10 cellular contexts compared by ENCODE assay signal in the genomic region with DNA sequence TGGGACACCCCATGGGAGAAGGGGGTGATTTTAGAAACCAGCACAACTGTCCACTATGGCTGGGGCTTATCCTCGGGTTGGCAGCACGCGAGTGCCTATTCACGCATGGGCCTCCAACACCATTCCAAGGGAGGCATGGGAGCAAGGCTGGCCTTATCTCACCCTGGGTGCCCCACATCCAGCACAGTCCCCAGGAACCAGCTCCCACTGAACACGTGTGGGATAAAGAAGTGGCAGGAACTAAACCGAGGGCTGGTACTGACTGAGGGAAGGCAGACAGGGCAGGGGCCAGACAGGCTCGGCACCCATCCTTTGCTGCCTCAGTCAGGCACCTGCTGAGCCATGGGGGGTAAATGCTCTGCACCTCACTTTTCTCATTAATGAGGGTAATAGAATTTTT. TPM values are rescaled to one million over a fixed set of nuclear protein-coding genes. Genes with fewer than 3 reads are reported as not detected.
DNase-seq lines count a peak whose midpoint lies in the region; TF ChIP-seq lines count a peak whose summit lies in the region.
"Had no signal": no experiment of that assay in that cellular context is flagged by ENCODE, and none has a peak within 500 bp of the region (broad histone marks: within the 10 kb centered on the region; RNA-seq: fewer than 3 reads in every experiment).

No MANE protein-coding gene starts in this region.

- H3T11ph ChIP-seq in H9 (ENCODE audit: low read length): no peak overlapping the region

- H3K9ac ChIP-seq in H9 (ENCODE audit: extremely low read depth, insufficient read length, low read length) (no peak overlapping the region), mesenchymal stem cell (ENCODE audit: low read length) (peak overlapping the region; percentile 52), endodermal cell (ENCODE audit: extremely low read depth, low read length, poor library complexity, severe bottlenecking) (no peak overlapping the region)

- H2BK15ac ChIP-seq in H9 (ENCODE audit: low read depth, low read length) (no peak overlapping the region), mesenchymal stem cell (ENCODE audit: low read depth, poor library complexity, severe bottlenecking) (no peak overlapping the region)

- no peak overlapping the region for H3K56ac ChIP-seq in H9 (ENCODE audit: insufficient read length, low read depth, low read length)

- peaks cover 3 to 23% (median 7%) of the 10 kb centered on the region in 3 experiments; a peak in 5 of 7 replicates for H3K36me3 Mint-ChIP-seq in H9 (ENCODE audit: insufficient read depth in 1 of 3, low read depth in 3 of 3)
- peaks cover 3% of the 10 kb centered on the region for H3K36me3 Mint-ChIP-seq in type B pancreatic cell
- H3K36me3 Mint-ChIP-seq in endodermal cell (ENCODE audit: low read depth): no peaks in the 10 kb centered on the region

- no peaks in the 10 kb centered on the region for H3K79me2 ChIP-seq in H9 (ENCODE audit: insufficient read depth, low read length)

- H3K27me3 ChIP-seq in H9 (ENCODE audit: insufficient read depth, low read length): no peaks in the 10 kb centered on the region
- no peaks in the 10 kb centered on the region for H3K27me3 ChIP-seq in SJSA1 (replicated peaks)
- H3K27me3 ChIP-seq in mesenchymal stem cell (ENCODE audit: control insufficient read depth in 1 of 2, insufficient read depth in 1 of 2, low read length in 2 of 2): no peaks in the 10 kb centered on the region
- H3K27me3 ChIP-seq in endodermal cell (ENCODE audit: control insufficient read depth, insufficient read depth, low read length, poor library complexity, severe bottlenecking): no peaks in the 10 kb centered on the region

- H3K36me3 ChIP-seq in SJSA1: no peaks in the 10 kb centered on the region
- H3K36me3 ChIP-seq in mesenchymal stem cell (ENCODE audit: control insufficient read depth in 1 of 2, insufficient read depth in 2 of 2, low read depth in 1 of 2, low read length in 2 of 2): no peaks in the 10 kb centered on the region
- H3K36me3 ChIP-seq in endodermal cell (ENCODE audit: control insufficient read depth, insufficient read depth, low read length): no peaks in the 10 kb centered on the region

- H3K4me3 Mint-ChIP-seq in H9 (no peak overlapping the region), type B pancreatic cell (no peak overlapping the region), endodermal cell (no peak overlapping the region)

- H3K9me3 ChIP-seq in H9 (ENCODE audit: control insufficient read depth, low read depth, low read length) (no peaks in the 10 kb centered on the region), SJSA1 (replicated peaks) (no peaks in the 10 kb centered on the region), mesenchymal stem cell (ENCODE audit: control insufficient read depth, low read length) (no peaks in the 10 kb centered on the region), endodermal cell (ENCODE audit: control insufficient read depth, low read length) (no peaks in the 10 kb centered on the region)

- H4K20me1 ChIP-seq in H9 (ENCODE audit: control insufficient read depth, insufficient read depth, insufficient read length): no peaks in the 10 kb centered on the region

- peak overlapping the region; percentile 72 for H4K91ac ChIP-seq in H9 (ENCODE audit: insufficient read length, low read depth, low read length)
- peak overlapping the region; percentile 25 for H4K91ac ChIP-seq in mesenchymal stem cell (ENCODE audit: low read length)

- H3K9me3 Mint-ChIP-seq in H9: peaks cover 14 to 17% of the 10 kb centered on the region in 2 experiments
- H3K9me3 Mint-ChIP-seq in type B pancreatic cell: peaks cover 17% of the 10 kb centered on the region
- H3K9me3 Mint-ChIP-seq in endodermal cell: peaks cover 8% of the 10 kb centered on the region

- H3K4me1 Mint-ChIP-seq in H9: peaks cover 33 to 36% of the 10 kb centered on the region in 2 experiments
- H3K4me1 Mint-ChIP-seq in type B pancreatic cell (ENCODE audit: unreplicated experiment): peaks cover 22% of the 10 kb centered on the region
- peaks cover 11% of the 10 kb centered on the region for H3K4me1 Mint-ChIP-seq in endodermal cell

- H2AFZ ChIP-seq in H9 (ENCODE audit: low read length) (no peak overlapping the region), mesenchymal stem cell (ENCODE audit: low read depth, low read length) (no peak overlapping the region)

- no peaks in the 10 kb centered on the region for H3K23me2 ChIP-seq in H9 (ENCODE audit: insufficient read length, low read depth, low read length, poor library complexity, severe bottlenecking)

- no peak overlapping the region for H3K14ac ChIP-seq in H9 (ENCODE audit: insufficient read depth, low read length)
- H3K14ac ChIP-seq in mesenchymal stem cell (ENCODE audit: low read length in 2 of 2): peak overlapping the region in 1 of 2 experiments; percentile 3

- H2BK120ac ChIP-seq in H9 (ENCODE audit: low read depth, low read length, poor library complexity, severe bottlenecking) (no peak overlapping the region), mesenchymal stem cell (ENCODE audit: low read depth, low read length) (no peak overlapping the region)

- H2BK5ac ChIP-seq in H9 (ENCODE audit: insufficient read length, low read length) (no peak overlapping the region), mesenchymal stem cell (ENCODE audit: low read depth, low read length, poor library complexity, severe bottlenecking) (no peak overlapping the region)

- H3K27ac ChIP-seq in H9 (ENCODE audit: insufficient read length, low read depth, low read length) (no peak overlapping the region), SJSA1 (peak overlapping the region; percentile 71; the same call in 1 of the 2 replicates), mesenchymal stem cell (ENCODE audit: low read length, poor library complexity, severe bottlenecking) (no peak overlapping the region), endodermal cell (ENCODE audit: low read depth, low read length) (no peak overlapping the region)

- H4K8ac ChIP-seq in H9 (replicated peaks; ENCODE audit: insufficient read length, low read depth, low read length) (no peak overlapping the region), mesenchymal stem cell (ENCODE audit: low read length) (no peak overlapping the region)

- no peak overlapping the region for H4K5ac ChIP-seq in H9 (ENCODE audit: insufficient read length, low read depth, low read length)

- DNase-seq in H9 (no peak), SJSA1 (ENCODE audit: low read depth in 1 of 2, low spot score in 2 of 2) (no peak), mesenchymal stem cell (no peak), type B pancreatic cell (ENCODE audit: extremely low spot score, unreplicated experiment) (no peak), endodermal cell (no peak), DMS 273 treated with DMSO at 0.1 percent for 48 hours (lab: John Stamatoyannopoulos, UW) (no peak), HPDE6-E6E7 (ENCODE audit: extremely low spot score) (no peak)
- DNase-seq: NCI-H2107; NK-92 treated with Interleukin-12 subunit alpha and Interleukin-12 subunit beta, amount 100 ng/mL, for 24 hours had no signal

- H3K4ac ChIP-seq in H9 (ENCODE audit: low read depth, low read length) (no peak overlapping the region), mesenchymal stem cell (ENCODE audit: low read depth in 1 of 2, low read length in 2 of 2) (no peak overlapping the region)

- H3K27ac Mint-ChIP-seq in H9 (no peak overlapping the region; a peak in 1 of 7 replicates), type B pancreatic cell (peak overlapping the region; percentile 70), endodermal cell (no peak overlapping the region)

- H2BK12ac ChIP-seq in H9 (ENCODE audit: insufficient read length, low read depth, low read length) (no peak overlapping the region), mesenchymal stem cell (ENCODE audit: low read length in 2 of 2) (no peak overlapping the region)

- H2AK5ac ChIP-seq in H9 (ENCODE audit: insufficient read length, low read length) (no peak overlapping the region), mesenchymal stem cell (ENCODE audit: low read length, severe bottlenecking) (peak overlapping the region; percentile 14)

- no peaks in the 10 kb centered on the region for H3K79me1 ChIP-seq in H9 (ENCODE audit: insufficient read depth, low read depth, low read length, poor library complexity, severe bottlenecking)
- H3K79me1 ChIP-seq in mesenchymal stem cell (replicated peaks; ENCODE audit: low read length, poor library complexity, severe bottlenecking): no peaks in the 10 kb centered on the region

- H3K23ac ChIP-seq in H9 (ENCODE audit: insufficient read length, low read depth, low read length) (no peak overlapping the region), mesenchymal stem cell (ENCODE audit: low read length in 2 of 2) (no peak overlapping the region)

- H3K4me3 ChIP-seq in SJSA1 (no peak overlapping the region), mesenchymal stem cell (ENCODE audit: insufficient read depth in 1 of 2, low read depth in 1 of 2, low read length in 2 of 2) (no peak overlapping the region), endodermal cell (ENCODE audit: low read length) (no peak overlapping the region)

- H3K18ac ChIP-seq in H9 (ENCODE audit: insufficient read length, low read depth, low read length) (peak overlapping the region; percentile 28), mesenchymal stem cell (ENCODE audit: low read depth in 1 of 2, low read length in 2 of 2) (no peak overlapping the region)

- no peak overlapping the region for H3K4me2 ChIP-seq in H9 (ENCODE audit: insufficient read depth, insufficient read length, low read length)
- no peak overlapping the region for H3K4me2 ChIP-seq in mesenchymal stem cell (ENCODE audit: low read length, poor library complexity, severe bottlenecking)

- H3K27me3 Mint-ChIP-seq in H9 (ENCODE audit: low read depth): no peaks in the 10 kb centered on the region
- H3K27me3 Mint-ChIP-seq in type B pancreatic cell: no peaks in the 10 kb centered on the region
- H3K27me3 Mint-ChIP-seq in endodermal cell (ENCODE audit: insufficient read depth): no peaks in the 10 kb centered on the region

- H3K4me1 ChIP-seq in H9 (ENCODE audit: insufficient read depth, low read length): peaks cover 4% of the 10 kb centered on the region; the same call in 1 of the 2 replicates
- peaks cover 50% of the 10 kb centered on the region for H3K4me1 ChIP-seq in SJSA1 (replicated peaks)
- peaks cover 11% of the 10 kb centered on the region for H3K4me1 ChIP-seq in mesenchymal stem cell (ENCODE audit: control insufficient read depth, insufficient read depth, low read depth, low read length)
- no peaks in the 10 kb centered on the region for H3K4me1 ChIP-seq in endodermal cell (ENCODE audit: control insufficient read depth, insufficient read depth, low read length)

- TF ChIP-seq CTCF in H9 (conservative IDR thresholded peaks at IDR 0.05) (no peak), type B pancreatic cell (conservative IDR thresholded peaks at IDR 0.05) (no peak), endodermal cell (conservative IDR thresholded peaks at IDR 0.05) (no peak)

- no CpG with 5 or more reads among the region's 7 CpGs for WGBS in H9 (ENCODE audit: extremely low coverage, insufficient read length, low lambda C conversion rate)
- 94% methylated on average over 7 of the region's 7 CpGs for whole genome bisulfite sequencing in mesenchymal stem cell
- WGBS in endodermal cell (ENCODE audit: insufficient coverage in 1 of 2, insufficient read length in 1 of 2), 2 experiments: 93 to 98% methylated on average over 5 to 7 of the region's 7 CpGs

- H2BK20ac ChIP-seq in H9 (ENCODE audit: low read depth, low read length, poor library complexity, severe bottlenecking): no peak overlapping the region

RNA-seq across cellular contexts. Expression of a gene that starts 43.7 kb away (rescaled TPM):
- 3.1 and 3.4 TPM in 2 replicates for total RNA-seq in H9 (2021)
- 1.5 and 4.6 TPM in 2 replicates for total RNA-seq in SJSA1 (2014; rRNA removed; shearing (Covaris generic))
- 0.04 TPM for polyA plus RNA-seq in mesenchymal stem cell (2013, experiment 1 of 2)
- polyA plus RNA-seq in mesenchymal stem cell (2013, experiment 2 of 2): 0.12 TPM
- total RNA-seq in type B pancreatic cell (ENCODE audit: low replicate concordance): 0.97 and 4.9 TPM in 2 replicates
- 1 to 10 TPM; 3.7 to 8.1 TPM for total RNA-seq in endodermal cell
- polyA plus RNA-seq in endodermal cell (2013, experiment 1 of 2): 0.82 TPM
- polyA plus RNA-seq in endodermal cell (2013, experiment 2 of 2): 1.2 TPM
- total RNA-seq: Right ventricle myocardium inferior had no signal

RNA-seq across cellular contexts. Expression of a gene that starts 56.1 kb away (rescaled TPM):
- 36.4 and 37.3 TPM in 2 replicates for total RNA-seq in H9 (2021)
- total RNA-seq in SJSA1 (2014; rRNA removed; shearing (Covaris generic)): 130 and 165 TPM in 2 replicates
- 10.1 TPM for polyA plus RNA-seq in mesenchymal stem cell (2013, experiment 1 of 2)
- polyA plus RNA-seq in mesenchymal stem cell (2013, experiment 2 of 2): 10.8 TPM
- total RNA-seq in type B pancreatic cell (ENCODE audit: low replicate concordance): 4.9 and 12.6 TPM in 2 replicates
- 10 to 100 TPM; 23.9 to 33.6 TPM for total RNA-seq in endodermal cell
- polyA plus RNA-seq in endodermal cell (2013, experiment 1 of 2): 6.2 TPM
- 7.2 TPM for polyA plus RNA-seq in endodermal cell (2013, experiment 2 of 2)
